ENCODE assay signal across 24 cellular contexts in genomic region chr1:55049271-55049913, GRCh38. TPM values are rescaled to one million over a fixed set of nuclear protein-coding genes. Genes with fewer than 3 reads are reported as not detected.
"Had no signal": no experiment of that assay in that cellular context is flagged by ENCODE, and none has a peak within 500 bp of the region (broad histone marks: within the 10 kb centered on the region; RNA-seq: fewer than 3 reads in every experiment).

No MANE protein-coding gene starts in this region.

- H3K79me2 ChIP-seq: hepatocyte had no signal

- H3K36me3 Mint-ChIP-seq: stimulated activated memory B cell treated with anti-CD40 and anti-IgM and Interleukin-4, amounts not matched to agents 10 μg/mL and 1 μg/mL and 100 μg/mL, for 72 hours; type B pancreatic cell had no signal

- H3K4me1 Mint-ChIP-seq: activated CD4-positive, alpha-beta T cell treated with anti-CD3 and anti-CD28 coated beads, Interleukin-2, amount 10 ng/mL, durations not matched to agents 24 days and 14 days; stimulated activated memory B cell treated with anti-CD40 and anti-IgM and Interleukin-4, amounts not matched to agents 10 μg/mL and 1 μg/mL and 100 μg/mL, for 72 hours had no signal

- H3K27me3 Mint-ChIP-seq: activated CD4-positive, alpha-beta T cell treated with anti-CD3 and anti-CD28 coated beads, Interleukin-2, amount 10 ng/mL, durations not matched to agents 24 days and 14 days; activated T-cell treated with anti-CD3 and anti-CD28 coated beads, Interleukin-2, amount 50 U/mL, for 24 hours; stimulated activated memory B cell treated with anti-CD40 and anti-IgM and Interleukin-4, amounts not matched to agents 10 μg/mL and 1 μg/mL and 100 μg/mL, for 72 hours had no signal

- H3K36me3 ChIP-seq: ascending aorta, breast epithelium, sigmoid colon had no signal

- H3K9me3 ChIP-seq: ascending aorta, breast epithelium, lower lobe of right lung, sigmoid colon, testis had no signal

- H3K27me3 ChIP-seq: ascending aorta, breast epithelium, foreskin keratinocyte, hepatocyte, sigmoid colon, testis had no signal

- DNase-seq: activated CD4-positive, alpha-beta T cell treated with anti-CD3 and anti-CD28 coated beads, Interleukin-2, amount 10 ng/mL, durations not matched to agents 24 days and 14 days; activated CD4-positive, CD25-positive, alpha-beta regulatory T cell; activated CD8-positive, alpha-beta T cell treated with anti-CD3 and anti-CD28 coated beads, Interleukin-2, amount 10 ng/mL, durations not matched to agents 7 days and 5 days; activated naive CD4-positive, alpha-beta T cell treated with anti-CD3 and anti-CD28 coated beads, Interleukin-2, amount 50 U/mL, for 16 hours; activated T-cell treated with anti-CD3 and anti-CD28 coated beads, Interleukin-2, amount 50 U/mL, for 24 hours; foreskin keratinocyte; lower lobe of right lung; midbrain; sigmoid colon; stimulated activated CD4-positive, alpha-beta T cell treated with anti-CD3 and anti-CD28 coated beads, Interleukin-4, amount 100 ng/mL, for 24 hours had no signal

- H3K27ac Mint-ChIP-seq: activated CD4-positive, alpha-beta T cell treated with anti-CD3 and anti-CD28 coated beads, Interleukin-2, amount 10 ng/mL, durations not matched to agents 24 days and 14 days; activated CD8-positive, alpha-beta T cell treated with anti-CD3 and anti-CD28 coated beads, Interleukin-2, amount 10 ng/mL, durations not matched to agents 7 days and 5 days; activated T-cell treated with anti-CD3 and anti-CD28 coated beads, Interleukin-2, amount 50 U/mL, for 24 hours; stimulated activated memory B cell treated with anti-CD40 and anti-IgM and Interleukin-4, amounts not matched to agents 10 μg/mL and 1 μg/mL and 100 μg/mL, for 72 hours; T-helper 2 cell treated with Interferon-gamma antibody and Interleukin-4, amounts not matched to agents 5 μg/mL and 100 μg/mL, for 36 hours; type B pancreatic cell had no signal

- H2AFZ ChIP-seq: hepatocyte had no signal

- H3K4me3 Mint-ChIP-seq: activated CD4-positive, alpha-beta T cell treated with anti-CD3 and anti-CD28 coated beads, Interleukin-2, amount 10 ng/mL, durations not matched to agents 24 days and 14 days; activated CD8-positive, alpha-beta T cell treated with anti-CD3 and anti-CD28 coated beads, Interleukin-2, amount 10 ng/mL, durations not matched to agents 7 days and 5 days; activated T-cell treated with anti-CD3 and anti-CD28 coated beads, Interleukin-2, amount 50 U/mL, for 24 hours; stimulated activated memory B cell treated with anti-CD40 and anti-IgM and Interleukin-4, amounts not matched to agents 10 μg/mL and 1 μg/mL and 100 μg/mL, for 72 hours; T-helper 2 cell treated with Interferon-gamma antibody and Interleukin-4, amounts not matched to agents 5 μg/mL and 100 μg/mL, for 36 hours; type B pancreatic cell had no signal

- H3K9me3 Mint-ChIP-seq: activated CD4-positive, alpha-beta T cell treated with anti-CD3 and anti-CD28 coated beads, Interleukin-2, amount 10 ng/mL, durations not matched to agents 24 days and 14 days; activated T-cell treated with anti-CD3 and anti-CD28 coated beads, Interleukin-2, amount 50 U/mL, for 24 hours; stimulated activated memory B cell treated with anti-CD40 and anti-IgM and Interleukin-4, amounts not matched to agents 10 μg/mL and 1 μg/mL and 100 μg/mL, for 72 hours; T-helper 2 cell treated with Interferon-gamma antibody and Interleukin-4, amounts not matched to agents 5 μg/mL and 100 μg/mL, for 36 hours; type B pancreatic cell had no signal

- H3K27ac ChIP-seq: ascending aorta, breast epithelium, foreskin keratinocyte, hepatocyte, lower lobe of right lung, sigmoid colon, testis had no signal

- ATAC-seq: activated CD8-positive, alpha-beta T cell treated with anti-CD3 and anti-CD28 coated beads, Interleukin-2, amount 10 ng/mL, durations not matched to agents 7 days and 5 days; lower lobe of right lung; stimulated activated memory B cell treated with anti-CD40 and anti-IgM and Interleukin-4, amounts not matched to agents 10 μg/mL and 1 μg/mL and 100 μg/mL, for 72 hours had no signal

- H3K4me1 ChIP-seq: ascending aorta, breast epithelium, foreskin keratinocyte, lower lobe of right lung had no signal

- H3K4me3 ChIP-seq: ascending aorta, breast epithelium, hepatocyte, lower lobe of right lung, sigmoid colon, testis had no signal

- H3K4me2 ChIP-seq: hepatocyte had no signal

RNA-seq across cellular contexts. Expression of gene PCSK9, which starts 10.0 kb away (rescaled TPM):
- total RNA-seq: activated CD4-positive, alpha-beta T cell treated with anti-CD3 and anti-CD28 coated beads, Interleukin-2, amount 10 ng/mL, durations not matched to agents 24 days and 14 days; activated CD8-positive, alpha-beta T cell treated with anti-CD3 and anti-CD28 coated beads, Interleukin-2, amount 10 ng/mL, durations not matched to agents 7 days and 5 days; ascending aorta had no signal
- polyA plus RNA-seq: neural cell had no signal

RNA-seq across cellular contexts. Expression of gene BSND, which starts 50.7 kb away (rescaled TPM):
- total RNA-seq: activated CD4-positive, alpha-beta T cell treated with anti-CD3 and anti-CD28 coated beads, Interleukin-2, amount 10 ng/mL, durations not matched to agents 24 days and 14 days; ascending aorta; dermis microvascular lymphatic vessel endothelial cell; epithelial cell of proximal tubule; fibroblast of lung; foreskin keratinocyte; left cardiac atrium; lower lobe of right lung; osteoblast; pulmonary artery endothelial cell; sigmoid colon had no signal
- polyA plus RNA-seq: fibroblast of lung, foreskin keratinocyte, neural cell, sigmoid colon had no signal
